Comparison of ENCODE assay signal across 8 cellular contexts in genomic region chr15:74889390-74889881, GRCh38.
DNase-seq lines count a peak whose midpoint lies in the region; ATAC-seq, FAIRE-seq and TF ChIP-seq lines count a peak whose summit lies in the region.

No MANE protein-coding gene starts in this region.

- H3K9me3 ChIP-seq in SK-N-MC (ENCODE audit: low read depth, low read length) (no peaks in the 10 kb centered on the region), endocrine pancreas (ENCODE audit: control insufficient read depth, low read length) (no peaks in the 10 kb centered on the region), mucosa of rectum (ENCODE audit: control insufficient read depth in 2 of 2, low read length in 2 of 2) (no peaks in the 10 kb centered on the region)

- H3K9ac ChIP-seq in SK-N-MC (ENCODE audit: insufficient read length) (peak overlapping the region; percentile 95), endocrine pancreas (ENCODE audit: control insufficient read depth, insufficient read depth, low read length) (peak overlapping the region; percentile 43), mucosa of rectum (ENCODE audit: low read depth in 1 of 2, low read length in 2 of 2) (peak overlapping the region; percentile 85)

- H3K36me3 ChIP-seq in SK-N-MC (ENCODE audit: insufficient read depth, low read length), result peaks cover 19% of the 10 kb centered on the region; the same call in 1 of the 2 replicates
- H3K36me3 ChIP-seq in endocrine pancreas (ENCODE audit: control insufficient read depth, insufficient read depth, low read length), result no peaks in the 10 kb centered on the region
- peaks cover 0 to 9% of the 10 kb centered on the region in 2 donors for H3K36me3 ChIP-seq in mucosa of rectum (ENCODE audit: control insufficient read depth in 2 of 2, insufficient read depth in 2 of 2, low read length in 2 of 2)

- DNase-seq in GDM1 (lab: John Stamatoyannopoulos, UW) (peak; percentile 22), SK-N-MC (ENCODE audit: low read depth, low spot score) (no peak), H54 (ENCODE audit: insufficient read length, low spot score) (no peak)

- H3K4me3 ChIP-seq in SK-N-MC (peak overlapping the region; percentile 97), endocrine pancreas (ENCODE audit: control insufficient read depth, insufficient read depth, low read length) (peak overlapping the region; percentile 28), mucosa of rectum (ENCODE audit: low read length in 2 of 2) (peak overlapping the region; percentile 84 to 95)

- no peak for FAIRE-seq in H54 (lab: Jason Lieb, UNC)

- no peak for TF ChIP-seq POLR2A in H54 (IDR thresholded peaks at IDR 0.05; ENCODE audit: low read depth, low read length)

- H3K27ac ChIP-seq in SK-N-MC, result no peak overlapping the region
- H3K27ac ChIP-seq in mucosa of rectum (ENCODE audit: low read depth in 2 of 2, low read length in 2 of 2), result peak overlapping the region; percentile 51 to 86

- H3K27me3 ChIP-seq in endocrine pancreas (ENCODE audit: control insufficient read depth, insufficient read depth, low read length) (no peaks in the 10 kb centered on the region), mucosa of rectum (ENCODE audit: control insufficient read depth in 2 of 2, insufficient read depth in 2 of 2, low read length in 2 of 2) (no peaks in the 10 kb centered on the region)

- ATAC-seq in HG02678 (IDR thresholded peaks at IDR 0.05; ENCODE audit: unreplicated experiment), result peak; percentile 30
- ATAC-seq in HG02938 (IDR thresholded peaks at IDR 0.05; ENCODE audit: unreplicated experiment), result no peak
- ATAC-seq in HG02973 (IDR thresholded peaks at IDR 0.05; ENCODE audit: unreplicated experiment), result no peak

- H3K4me1 ChIP-seq in endocrine pancreas (ENCODE audit: control insufficient read depth, insufficient read depth, low read length) (no peaks in the 10 kb centered on the region), mucosa of rectum (ENCODE audit: control insufficient read depth in 2 of 2, insufficient read depth in 2 of 2, low read length in 2 of 2) (peaks cover 40% of the 10 kb centered on the region in 2 donors)

Comparison
In these comparisons a context has a peak if more than half of its experiments do, and no peak if none do; other contexts are left out.
1. H3K4me3 ChIP-seq: peak in every context shown above with its lines; median percentile 97 in SK-N-MC; 90 in mucosa of rectum; 28 in endocrine pancreas.
2. H3K9ac ChIP-seq: peak in every context shown above with its lines; median percentile 95 in SK-N-MC; 85 in mucosa of rectum; 43 in endocrine pancreas.